32 cellular contexts compared by ENCODE assay signal in the genomic region with DNA sequence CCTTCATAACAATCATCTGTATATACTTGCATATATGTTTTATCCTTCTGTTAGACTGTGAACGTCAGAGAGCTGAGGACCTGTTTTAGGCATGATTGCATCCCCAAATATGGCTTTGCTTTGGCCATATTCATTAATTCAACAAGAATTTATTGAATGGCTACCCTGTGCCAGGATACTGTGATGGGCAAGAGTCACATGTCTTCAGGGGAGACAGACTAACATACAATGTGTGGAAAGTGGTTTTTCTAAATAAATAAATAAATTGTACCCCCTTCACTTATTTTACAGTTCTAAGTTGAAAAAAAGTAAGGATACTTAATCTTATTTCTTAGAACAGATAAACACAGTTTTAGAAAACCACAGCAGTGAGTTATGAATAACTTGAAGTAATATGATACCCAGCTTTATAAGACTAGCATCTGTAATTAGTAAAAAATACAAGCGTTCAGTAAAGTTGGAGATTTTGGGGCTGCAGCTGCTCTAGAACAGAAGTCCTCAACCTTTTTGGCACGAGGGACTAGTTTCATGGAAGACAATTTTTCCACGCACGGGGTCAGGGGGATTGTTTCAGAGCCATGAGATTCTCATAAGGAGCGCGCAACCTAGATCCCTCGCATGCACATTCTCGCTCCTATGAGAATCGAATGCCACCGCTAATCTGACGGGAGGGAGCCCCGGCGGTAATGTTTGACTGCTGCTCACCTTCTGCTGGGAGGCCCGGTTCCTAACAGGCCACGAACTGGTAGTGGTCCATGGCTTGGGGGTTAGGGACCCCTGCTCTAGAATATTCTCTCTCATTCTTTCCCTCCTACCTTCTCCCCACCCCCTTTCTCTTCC.
"Had no signal": no experiment of that assay in that cellular context is flagged by ENCODE, and none has a peak within 500 bp of the region (broad histone marks: within the 10 kb centered on the region; RNA-seq: fewer than 3 reads in every experiment).

No MANE protein-coding gene starts in this region.

- H3K36me3 ChIP-seq: brain microvascular endothelial cell, Peyer's patch, SJSA1 had no signal

- H3K4me1 Mint-ChIP-seq: activated CD4-positive, alpha-beta T cell treated with anti-CD3 and anti-CD28 coated beads, Interleukin-2, amount 10 ng/mL, durations not matched to agents 7 days and 5 days had no signal

- H3K27ac Mint-ChIP-seq: activated CD4-positive, alpha-beta T cell treated with anti-CD3 and anti-CD28 coated beads for 36 hours; activated CD4-positive, alpha-beta T cell treated with anti-CD3 and anti-CD28 coated beads, Interleukin-2, amount 10 ng/mL, durations not matched to agents 7 days and 5 days; activated CD8-positive, alpha-beta T cell treated with anti-CD3 and anti-CD28 coated beads, Interleukin-2, amount 10 ng/mL, durations not matched to agents 7 days and 5 days; activated naive CD4-positive, alpha-beta T cell treated with anti-CD3 and anti-CD28 coated beads for 36 hours; activated naive CD4-positive, alpha-beta T cell treated with anti-CD3 and anti-CD28 coated beads, Interleukin-2, amount 50 U/mL, for 72 hours; activated T-cell treated with anti-CD3 and anti-CD28 coated beads, Interleukin-2, amount 50 U/mL, for 24 hours; T-helper 1 cell treated with Interleukin-12 subunit alpha and Interleukin-12 subunit beta and Interleukin-4 antibody, amounts not matched to agents 30 μg/mL and 1 μg/mL, for 36 hours; T-helper 2 cell treated with Interferon-gamma antibody and Interleukin-4, amounts not matched to agents 5 μg/mL and 100 μg/mL, for 36 hours had no signal

- DNase-seq: activated CD4-positive, alpha-beta T cell treated with anti-CD3 and anti-CD28 coated beads for 36 hours; activated CD4-positive, alpha-beta T cell treated with anti-CD3 and anti-CD28 coated beads, Interleukin-2, amount 10 ng/mL, durations not matched to agents 7 days and 5 days; activated CD4-positive, alpha-beta T cell treated with anti-CD3 and anti-CD28 coated beads, Interleukin-2, amount 50 U/mL, for 48 hours; activated CD8-positive, alpha-beta T cell treated with anti-CD3 and anti-CD28 coated beads, Interleukin-2, amount 10 ng/mL, durations not matched to agents 7 days and 5 days; activated gamma-delta T cell treated with Interleukin-2 at 50 U/mL for 16 hours; activated naive CD4-positive, alpha-beta T cell treated with anti-CD3 and anti-CD28 coated beads for 36 hours; activated T-cell treated with anti-CD3 and anti-CD28 coated beads, Interleukin-2, amount 50 U/mL, for 24 hours; anterior cingulate cortex; brain microvascular endothelial cell; central memory CD4-positive, alpha-beta T cell; Karpas-422; MM.1S; MV-4-11; NCI-H1092; NCI-H1436 treated with DMSO at 0.1 percent for 48 hours; NCI-H1694 treated with DMSO at 0.1 percent for 48 hours; NCI-H2029 treated with DMSO at 0.1 percent for 48 hours; NCI-H2107; NCI-H226; NCI-H446 treated with DMSO at 0.1 percent for 48 hours; NCI-H524; NCI-H69; NCI-H82; PC-3; Peyer's patch; RPMI8226; SHP77 treated with DMSO at 0.1 percent for 48 hours; SK-N-SH had no signal

- H3K4me3 Mint-ChIP-seq: activated CD4-positive, alpha-beta T cell treated with anti-CD3 and anti-CD28 coated beads for 36 hours; activated CD4-positive, alpha-beta T cell treated with anti-CD3 and anti-CD28 coated beads, Interleukin-2, amount 10 ng/mL, durations not matched to agents 7 days and 5 days; activated CD8-positive, alpha-beta T cell treated with anti-CD3 and anti-CD28 coated beads, Interleukin-2, amount 10 ng/mL, durations not matched to agents 7 days and 5 days; activated naive CD4-positive, alpha-beta T cell treated with anti-CD3 and anti-CD28 coated beads for 36 hours; activated T-cell treated with anti-CD3 and anti-CD28 coated beads, Interleukin-2, amount 50 U/mL, for 24 hours; T-helper 1 cell treated with Interleukin-12 subunit alpha and Interleukin-12 subunit beta and Interleukin-4 antibody, amounts not matched to agents 30 μg/mL and 1 μg/mL, for 36 hours; T-helper 2 cell treated with Interferon-gamma antibody and Interleukin-4, amounts not matched to agents 5 μg/mL and 100 μg/mL, for 36 hours had no signal

- H3K4me3 ChIP-seq: Peyer's patch, SJSA1 had no signal

- H3K9ac ChIP-seq: SK-N-SH had no signal

- H3K27ac ChIP-seq: brain microvascular endothelial cell, Peyer's patch, SJSA1 had no signal

- H3K4me2 ChIP-seq: SK-N-SH had no signal

- H3K27me3 ChIP-seq: brain microvascular endothelial cell, Peyer's patch, SJSA1 had no signal

- H3K9me3 ChIP-seq: Peyer's patch, SJSA1, SK-N-SH had no signal

- H3K9me3 Mint-ChIP-seq: activated CD4-positive, alpha-beta T cell treated with anti-CD3 and anti-CD28 coated beads, Interleukin-2, amount 10 ng/mL, durations not matched to agents 7 days and 5 days; activated naive CD4-positive, alpha-beta T cell treated with anti-CD3 and anti-CD28 coated beads for 36 hours; T-helper 1 cell treated with Interleukin-12 subunit alpha and Interleukin-12 subunit beta and Interleukin-4 antibody, amounts not matched to agents 30 μg/mL and 1 μg/mL, for 36 hours; T-helper 2 cell treated with Interferon-gamma antibody and Interleukin-4, amounts not matched to agents 5 μg/mL and 100 μg/mL, for 36 hours had no signal

- H3K27me3 Mint-ChIP-seq: activated T-cell treated with anti-CD3 and anti-CD28 coated beads, Interleukin-2, amount 50 U/mL, for 24 hours had no signal

- H3K4me1 ChIP-seq: Peyer's patch, SJSA1 had no signal
